Comparison of ENCODE assay signal across 22 cellular contexts in the genomic region with DNA sequence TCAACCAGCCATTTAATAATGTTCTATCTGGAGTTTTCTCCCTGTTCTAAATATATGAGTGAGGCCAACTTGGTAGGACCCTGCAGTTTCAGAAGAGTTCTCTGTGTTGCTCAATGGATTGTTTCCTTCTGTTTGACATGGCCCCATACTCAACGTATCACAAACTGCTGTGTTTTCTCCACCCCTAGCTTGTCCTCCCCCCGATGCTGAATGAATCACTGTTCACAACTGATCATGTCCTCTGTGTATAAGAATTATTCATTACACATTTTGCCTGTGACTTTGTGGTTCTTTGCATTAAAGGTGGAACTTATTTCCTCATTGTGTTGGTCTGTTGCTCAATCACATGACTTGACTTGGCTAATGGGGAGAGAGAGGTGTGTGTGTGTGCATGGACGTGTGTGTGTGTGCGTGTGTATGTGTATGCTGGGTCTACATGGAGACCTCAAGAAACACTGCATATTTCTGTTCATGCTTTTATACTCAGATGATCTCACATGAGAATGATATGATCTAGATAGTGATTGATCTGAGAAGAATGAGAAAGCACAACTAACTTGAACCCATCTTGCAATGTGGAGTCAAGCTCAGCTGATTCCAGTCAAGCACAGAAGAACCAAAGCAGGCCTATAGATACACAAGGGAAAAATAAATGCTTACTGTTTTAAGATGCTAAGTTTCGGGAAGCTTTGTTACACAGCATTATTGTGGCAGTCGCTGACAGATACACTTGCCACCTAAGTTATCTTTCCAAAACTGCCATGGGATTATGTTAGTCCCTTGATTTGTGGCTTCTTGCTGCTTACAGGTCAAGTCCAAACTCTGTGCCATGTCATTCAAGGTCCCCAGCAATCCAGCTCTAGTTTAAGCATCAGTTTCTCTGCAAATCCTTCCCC.
DNase-seq lines count a peak whose midpoint lies in the region; ATAC-seq and TF ChIP-seq lines count a peak whose summit lies in the region.
"Had no signal": no experiment of that assay in that cellular context is flagged by ENCODE, and none has a peak within 500 bp of the region (broad histone marks: within the 10 kb centered on the region; RNA-seq: fewer than 3 reads in every experiment).

No MANE protein-coding gene starts in this region.

- peak overlapping the region; percentile 22 for H3K27ac Mint-ChIP-seq in endothelial cell (ENCODE audit: unreplicated experiment)
- H3K27ac Mint-ChIP-seq: naive thymus-derived CD4-positive, alpha-beta T cell; progenitor cell of endocrine pancreas had no signal

- H3K4me3 ChIP-seq in MG63: no peak overlapping the region
- H3K4me3 ChIP-seq in mucosa of descending colon: no peak overlapping the region
- H3K4me3 ChIP-seq in uterus: no peak overlapping the region
- H3K4me3 ChIP-seq: body of pancreas, thyroid gland had no signal

- H3K36me3 ChIP-seq in MG63 (no peaks in the 10 kb centered on the region), mucosa of descending colon (ENCODE audit: low read depth) (no peaks in the 10 kb centered on the region), uterus (no peaks in the 10 kb centered on the region)
- H3K36me3 ChIP-seq: thyroid gland had no signal

- peak overlapping the region; percentile 47 to 53 for H3K27ac ChIP-seq in uterus
- H3K27ac ChIP-seq: body of pancreas had no signal

- H3K4me3 Mint-ChIP-seq in endothelial cell (ENCODE audit: unreplicated experiment): no peak overlapping the region
- H3K4me3 Mint-ChIP-seq: CD4-positive, CD25-positive, alpha-beta regulatory T cell; H9; naive thymus-derived CD4-positive, alpha-beta T cell had no signal

- no peaks in the 10 kb centered on the region for H3K27me3 ChIP-seq in MG63
- no peaks in the 10 kb centered on the region for H3K27me3 ChIP-seq in uterus
- H3K27me3 ChIP-seq: body of pancreas, thyroid gland had no signal

- TF ChIP-seq CTCF in endothelial cell (IDR thresholded peaks at IDR 0.05; ENCODE audit: unreplicated experiment) (no peak), mucosa of descending colon (IDR thresholded peaks at IDR 0.05) (no peak), uterus (IDR thresholded peaks at IDR 0.05) (no peak)

- DNase-seq in MG63 (peak; percentile 13), endothelial cell (ENCODE audit: low spot score) (no peak), mucosa of descending colon (no peak), uterus (no peak), NCI-H226 (no peak), midbrain (lab: John Stamatoyannopoulos, UW) (no peak)
- DNase-seq: activated CD4-positive, alpha-beta T cell treated with anti-CD3 and anti-CD28 coated beads for 4 hours; activated CD8-positive, alpha-beta memory T cell treated with anti-CD3 and anti-CD28 coated beads, Interleukin-2, amount 50 U/mL, for 48 hours; activated naive CD4-positive, alpha-beta T cell treated with Interleukin-2 at 50 U/mL for 16 hours; body of pancreas; CD4-positive, CD25-positive, alpha-beta regulatory T cell; DMS79; H9; KG1; naive thymus-derived CD4-positive, alpha-beta T cell; NCI-H1105; NCI-H2171; T-helper 9 cell; thyroid gland had no signal

- H3K9me3 ChIP-seq in MG63 (peaks cover 2% of the 10 kb centered on the region; the same call in 1 of the 2 replicates), mucosa of descending colon (no peaks in the 10 kb centered on the region), uterus (no peaks in the 10 kb centered on the region)
- H3K9me3 ChIP-seq: body of pancreas, thyroid gland had no signal

- H3K36me3 Mint-ChIP-seq in endothelial cell (ENCODE audit: low read depth, unreplicated experiment): no peaks in the 10 kb centered on the region
- H3K36me3 Mint-ChIP-seq: CD4-positive, CD25-positive, alpha-beta regulatory T cell; naive thymus-derived CD4-positive, alpha-beta T cell had no signal

- ATAC-seq in mucosa of descending colon: peak; percentile 25
- no peak for ATAC-seq in HG03159 (IDR thresholded peaks at IDR 0.05; ENCODE audit: unreplicated experiment)
- ATAC-seq in GM19351 (IDR thresholded peaks at IDR 0.05; ENCODE audit: unreplicated experiment): no peak
- ATAC-seq: body of pancreas; naive thymus-derived CD4-positive, alpha-beta T cell had no signal

- H3K4me1 Mint-ChIP-seq in endothelial cell (ENCODE audit: unreplicated experiment): no peaks in the 10 kb centered on the region
- H3K4me1 Mint-ChIP-seq: CD4-positive, CD25-positive, alpha-beta regulatory T cell; naive thymus-derived CD4-positive, alpha-beta T cell had no signal

- intact Hi-C loops in mucosa of descending colon (cut with DNase I, micrococcal nuclease) (no loop called here), uterus (cut with DNase I; ENCODE audit: low total_unique reads) (no loop called here)

- no peaks in the 10 kb centered on the region for H3K9me3 Mint-ChIP-seq in endothelial cell (ENCODE audit: unreplicated experiment)

- H3K4me1 ChIP-seq in mucosa of descending colon (ENCODE audit: low read depth) (no peaks in the 10 kb centered on the region), uterus (no peaks in the 10 kb centered on the region)
- H3K4me1 ChIP-seq: body of pancreas had no signal

- no peak for TF ChIP-seq POLR2A in uterus (IDR thresholded peaks at IDR 0.05)

- H3K27me3 Mint-ChIP-seq in endothelial cell (ENCODE audit: unreplicated experiment): peaks cover 2% of the 10 kb centered on the region
- H3K27me3 Mint-ChIP-seq: CD4-positive, CD25-positive, alpha-beta regulatory T cell had no signal
